Comparison of ENCODE assay signal across 23 cellular contexts in the genomic region with DNA sequence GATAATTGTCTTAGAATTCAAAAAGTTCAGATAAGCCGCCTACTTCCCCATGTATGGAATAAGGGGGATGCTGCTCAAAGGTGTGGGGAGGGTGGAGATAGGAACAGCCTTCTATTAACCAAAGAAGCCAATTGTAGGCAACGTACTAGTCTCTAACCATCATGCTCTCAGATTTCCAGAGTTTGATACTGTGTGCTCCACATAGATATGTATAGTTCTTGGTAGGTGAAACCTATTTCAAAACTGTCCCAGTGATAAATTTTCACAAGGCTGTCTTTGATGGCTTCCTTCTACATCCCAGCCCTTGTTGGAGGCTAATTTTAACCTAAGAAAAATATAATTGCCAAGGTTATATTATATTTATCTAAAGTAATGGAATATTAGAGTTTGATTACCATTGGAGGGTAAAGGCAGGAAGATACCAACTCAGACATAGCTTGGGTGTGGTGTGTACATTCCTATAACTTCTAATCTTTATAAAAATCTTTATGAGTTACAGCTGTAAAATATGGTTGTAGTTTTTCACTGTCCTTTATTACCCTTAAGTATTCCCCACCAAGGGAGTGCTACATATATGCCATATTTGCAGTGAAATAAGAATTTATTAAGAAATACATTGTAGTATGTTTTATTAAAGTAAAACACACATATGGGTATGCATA.
"Had no signal": no experiment of that assay in that cellular context is flagged by ENCODE, and none has a peak within 500 bp of the region (broad histone marks: within the 10 kb centered on the region; RNA-seq: fewer than 3 reads in every experiment).

No MANE protein-coding gene starts in this region.

- H3K9me3 ChIP-seq: gastroesophageal sphincter, heart left ventricle, right lobe of liver, thoracic aorta, tibial nerve, upper lobe of right lung, uterus had no signal

- H3K36me3 ChIP-seq: gastroesophageal sphincter, heart left ventricle, right lobe of liver, thoracic aorta, tibial nerve, upper lobe of right lung, uterus had no signal

- H3K4me3 ChIP-seq: dorsolateral prefrontal cortex, gastroesophageal sphincter, heart left ventricle, hepatocyte, lung, right lobe of liver, thoracic aorta, tibial nerve, upper lobe of right lung, uterus had no signal

- ATAC-seq: foreskin keratinocyte; gastroesophageal sphincter; heart left ventricle; left cardiac atrium; left ventricle myocardium superior; naive thymus-derived CD8-positive, alpha-beta T cell; right lobe of liver; stimulated activated naive B cell treated with anti-CD40 and anti-IgM and Interleukin-4, amounts not matched to agents 10 μg/mL and 1 μg/mL and 100 μg/mL, for 72 hours; upper lobe of right lung had no signal

- H3K4me1 ChIP-seq: foreskin keratinocyte, gastroesophageal sphincter, tibial nerve, upper lobe of right lung, uterus had no signal

- DNase-seq: cerebellar nuclear complex; dorsolateral prefrontal cortex; effector CD4-positive, alpha-beta T cell; foreskin keratinocyte; heart left ventricle; left cardiac atrium; left ventricle myocardium superior; naive thymus-derived CD8-positive, alpha-beta T cell; nephron progenitor cell; nucleus accumbens; posterior cingulate gyrus; right lobe of liver; small intestine; stimulated activated CD4-positive, alpha-beta T cell treated with anti-CD3 and anti-CD28 coated beads, Interleukin-15, amount 100 ng/mL, for 24 hours; stimulated activated CD4-positive, alpha-beta T cell treated with anti-CD3 and anti-CD28 coated beads, Interleukin-2, amount 100 ng/mL, for 48 hours; stimulated activated naive B cell treated with anti-CD40 and anti-IgM and Interleukin-4, amounts not matched to agents 10 μg/mL and 1 μg/mL and 100 μg/mL, for 72 hours; upper lobe of right lung; uterus had no signal

- H3K27me3 ChIP-seq: dorsolateral prefrontal cortex, foreskin keratinocyte, gastroesophageal sphincter, heart left ventricle, hepatocyte, right lobe of liver, tibial nerve, upper lobe of right lung, uterus had no signal

- H3K27ac ChIP-seq: dorsolateral prefrontal cortex, foreskin keratinocyte, gastroesophageal sphincter, heart left ventricle, hepatocyte, right lobe of liver, thoracic aorta, tibial nerve, upper lobe of right lung, uterus had no signal
